8 cellular contexts compared by ENCODE assay signal in the genomic region with DNA sequence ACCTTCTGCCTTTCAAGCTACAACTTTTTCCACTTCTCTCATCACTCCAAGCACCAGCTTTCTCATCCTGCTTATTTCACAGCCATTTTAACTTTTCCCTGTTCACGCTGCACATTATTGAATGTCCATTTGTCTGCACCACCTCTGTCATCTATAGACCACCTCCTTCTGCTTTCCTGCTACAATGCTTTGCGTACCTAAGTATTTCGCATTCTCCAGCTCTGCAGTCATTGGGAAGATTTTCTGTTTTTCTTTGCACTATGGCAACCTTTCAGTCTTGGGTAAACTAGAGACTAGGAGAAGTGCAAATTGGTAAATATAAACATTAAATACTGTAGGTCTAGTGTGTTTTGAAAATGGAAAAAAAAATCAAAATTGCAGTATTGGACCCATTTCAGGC. TPM values are rescaled to one million over a fixed set of nuclear protein-coding genes. Genes with fewer than 3 reads are reported as not detected.
DNase-seq lines count a peak whose midpoint lies in the region; ATAC-seq and TF ChIP-seq lines count a peak whose summit lies in the region.

No MANE protein-coding gene starts in this region.

- ATAC-seq in HG03354 (IDR thresholded peaks at IDR 0.05; ENCODE audit: poor library complexity, severe bottlenecking, unreplicated experiment) (no peak), GM21526 (IDR thresholded peaks at IDR 0.05; ENCODE audit: low FRiP score, unreplicated experiment) (no peak)

- H3K27me3 Mint-ChIP-seq in Caco-2 (ENCODE audit: insufficient read depth, unreplicated experiment) (peaks cover 3% of the 10 kb centered on the region), progenitor cell of endocrine pancreas (no peaks in the 10 kb centered on the region)

- DNase-seq in Caco-2: no peak
- no peak for DNase-seq in esophagus muscularis mucosa (ENCODE audit: extremely low spot score)
- no peak for DNase-seq in progenitor cell of endocrine pancreas (ENCODE audit: low spot score, unreplicated experiment)
- DNase-seq in OCI-M2 (lab: John Stamatoyannopoulos, UW; ENCODE audit: unreplicated experiment): no peak
- DNase-seq in MG63: no peak

- H3K27ac Mint-ChIP-seq in Caco-2 (ENCODE audit: unreplicated experiment) (peak overlapping the region; percentile 81), progenitor cell of endocrine pancreas (peak overlapping the region; percentile 92)

- no peaks in the 10 kb centered on the region for H3K79me2 ChIP-seq in OCI-LY3 (ENCODE audit: low read length)

- H3K4me3 ChIP-seq in Caco-2 (ENCODE audit: low read depth, low read length) (peak overlapping the region; percentile 38), OCI-LY3 (ENCODE audit: low read length) (peak overlapping the region; percentile 76; the same call in 1 of the 2 replicates), esophagus muscularis mucosa (peak overlapping the region; percentile 68 to 82 (median 78)), MG63 (no peak overlapping the region)

- intact Hi-C loops in Caco-2 (cut with micrococcal nuclease; ENCODE audit: unreplicated experiment) (loop anchor here (5.0 to 10.0 kb wide), 3 partner anchors 127 to 289 kb away; a partner anchor contains a TSS), esophagus muscularis mucosa (cut with DNase I) (loop anchor here (10.0 kb wide), 1 partner anchor 221 kb away; a partner anchor contains a TSS)

- H3K4me3 Mint-ChIP-seq in Caco-2 (ENCODE audit: unreplicated experiment) (peak overlapping the region; percentile 72), progenitor cell of endocrine pancreas (ENCODE audit: low read depth) (peak overlapping the region; percentile 84)

- peak overlapping the region; percentile 78 for H3K4me2 ChIP-seq in OCI-LY3 (ENCODE audit: low read length)

- POLR2A ChIA-PET in Caco-2 (lab: Charles Lee): no interaction called here

- no peaks in the 10 kb centered on the region for H3K36me3 ChIP-seq in Caco-2 (ENCODE audit: control insufficient read depth, insufficient read depth, low read length)
- peaks cover 12% of the 10 kb centered on the region for H3K36me3 ChIP-seq in OCI-LY3 (replicated peaks; ENCODE audit: low read depth, low read length)
- peaks cover 0 to 21% (median 19%) of the 10 kb centered on the region in 4 donors for H3K36me3 ChIP-seq in esophagus muscularis mucosa
- no peaks in the 10 kb centered on the region for H3K36me3 ChIP-seq in MG63

- H3K4me1 Mint-ChIP-seq in Caco-2 (ENCODE audit: low read depth, unreplicated experiment) (peaks cover 21% of the 10 kb centered on the region), progenitor cell of endocrine pancreas (ENCODE audit: low read depth) (peaks cover 24% of the 10 kb centered on the region)

- 62% methylated on average over 3 of the region's 3 CpGs for WGBS in esophagus muscularis mucosa

- H3K4me1 ChIP-seq in Caco-2 (peaks cover 14% of the 10 kb centered on the region; the same call in 1 of the 2 replicates), OCI-LY3 (ENCODE audit: low read length) (peaks cover 5% of the 10 kb centered on the region; the same call in 1 of the 2 replicates), esophagus muscularis mucosa (peaks cover 13 to 20% (median 17%) of the 10 kb centered on the region in 4 donors)

- H4K20me1 ChIP-seq in OCI-LY3 (ENCODE audit: insufficient read depth, low read length): no peaks in the 10 kb centered on the region

- no peaks in the 10 kb centered on the region for H3K9me3 ChIP-seq in Caco-2
- no peaks in the 10 kb centered on the region for H3K9me3 ChIP-seq in OCI-LY3 (ENCODE audit: insufficient read depth, low read length)
- no peaks in the 10 kb centered on the region for H3K9me3 ChIP-seq in esophagus muscularis mucosa
- no peaks in the 10 kb centered on the region for H3K9me3 ChIP-seq in MG63

- H3K9me3 Mint-ChIP-seq in Caco-2 (ENCODE audit: unreplicated experiment): no peaks in the 10 kb centered on the region
- no peaks in the 10 kb centered on the region for H3K9me3 Mint-ChIP-seq in progenitor cell of endocrine pancreas (ENCODE audit: low read depth)

- no peak overlapping the region for H3K9ac ChIP-seq in OCI-LY3 (ENCODE audit: low read length)

- TF ChIP-seq CTCF in Caco-2 (IDR thresholded peaks at IDR 0.05; ENCODE audit: insufficient read depth in 1 of 2, low read depth in 1 of 2, low read length in 1 of 2, severe bottlenecking in 1 of 2, unreplicated experiment in 1 of 2): no peak
- TF ChIP-seq CTCF in OCI-LY3 (IDR thresholded peaks at IDR 0.05; ENCODE audit: low read depth, low read length): no peak
- TF ChIP-seq CTCF in esophagus muscularis mucosa (IDR thresholded peaks at IDR 0.05): no peak
- TF ChIP-seq CTCF in progenitor cell of endocrine pancreas (IDR thresholded peaks at IDR 0.05; ENCODE audit: unreplicated experiment): no peak

- H3K27ac ChIP-seq in OCI-LY3 (ENCODE audit: low read length) (no peak overlapping the region), esophagus muscularis mucosa (replicated peaks in 1 of 4) (peak overlapping the region in 1 of 4 donors; percentile 69)

- H3K27me3 ChIP-seq in Caco-2 (replicated peaks; ENCODE audit: control insufficient read depth, insufficient read depth, low read length) (no peaks in the 10 kb centered on the region), OCI-LY3 (ENCODE audit: low read depth, low read length) (no peaks in the 10 kb centered on the region), esophagus muscularis mucosa (no peaks in the 10 kb centered on the region), MG63 (no peaks in the 10 kb centered on the region)

- TF ChIP-seq POLR2A in esophagus muscularis mucosa (IDR thresholded peaks at IDR 0.05; ENCODE audit: low read depth): no peak

- CTCF ChIA-PET in Caco-2 (lab: Charles Lee): no interaction called here

- no TSS peak for BruUV-seq in Caco-2 (replicated peaks; lab: Mats Ljungman, UMichigan)

- TF ChIP-seq EP300 in esophagus muscularis mucosa (IDR thresholded peaks at IDR 0.05): no peak

- H2AFZ ChIP-seq in OCI-LY3 (ENCODE audit: low read depth, low read length): no peak overlapping the region

- H3K36me3 Mint-ChIP-seq in Caco-2 (ENCODE audit: insufficient read depth, unreplicated experiment): peaks cover 6% of the 10 kb centered on the region
- H3K36me3 Mint-ChIP-seq in progenitor cell of endocrine pancreas (ENCODE audit: insufficient read depth): peaks cover 5% of the 10 kb centered on the region

RNA-seq across cellular contexts. Expression of a gene that starts 0.8 kb away (rescaled TPM):
- 1.3 and 1.4 TPM in 2 replicates for total RNA-seq in Caco-2 (2022)
- 1 to 10 TPM in 3 of 4 donors, under 1 TPM in 1; 0.99 to 4.1 (median 1.7) TPM for total RNA-seq in esophagus muscularis mucosa
- total RNA-seq in progenitor cell of endocrine pancreas: 17.3 and 23.6 TPM in 2 replicates
- total RNA-seq in MG63 (2014; rRNA removed; shearing (Covaris generic); ENCODE audit: low replicate concordance): 0.56 TPM in 1 of 2 replicates, not detected in the other

RNA-seq across cellular contexts. Expression of a gene that starts 7.6 kb away (rescaled TPM):
- total RNA-seq in Caco-2 (2022): 41.0 and 42.9 TPM in 2 replicates
- total RNA-seq in esophagus muscularis mucosa: 100 to 1,000 TPM in 2 of 4 donors, 10 to 100 TPM in 2; 59.1 to 105 (median 90.6) TPM
- total RNA-seq in progenitor cell of endocrine pancreas: 48.5 and 49.4 TPM in 2 replicates
- total RNA-seq in MG63 (2014; rRNA removed; shearing (Covaris generic); ENCODE audit: low replicate concordance): 30.3 and 58.5 TPM in 2 replicates

RNA-seq across cellular contexts. Expression of a gene that starts 8.1 kb away (rescaled TPM):
- 0.30 and 0.36 TPM in 2 replicates for total RNA-seq in Caco-2 (2022)
- 1 to 10 TPM in 1 of 4 donors, under 1 TPM in 2, not detected in 1; 0.23 to 1.7 (median 0.78) TPM for total RNA-seq in esophagus muscularis mucosa
- 0.89 and 2.0 TPM in 2 replicates for total RNA-seq in progenitor cell of endocrine pancreas
- 0.07 TPM in 1 of 2 replicates, not detected in the other for total RNA-seq in MG63 (2014; rRNA removed; shearing (Covaris generic); ENCODE audit: low replicate concordance)
